Comparison of ENCODE assay signal across 21 cellular contexts in genomic region chr11:1461806-1462455, GRCh38. TPM values are rescaled to one million over a fixed set of nuclear protein-coding genes. Genes with fewer than 3 reads are reported as not detected.
A peak's percentile ranks its signal among the peaks of the same experiment; 100 is the strongest.
DNase-seq lines count a peak whose midpoint lies in the region; ATAC-seq and TF ChIP-seq lines count a peak whose summit lies in the region.
"Had no signal": no experiment of that assay in that cellular context is flagged by ENCODE, and none has a peak within 500 bp of the region (broad histone marks: within the 10 kb centered on the region; RNA-seq: fewer than 3 reads in every experiment).

No MANE protein-coding gene starts in this region.

- TF ChIP-seq POLR2A in gastroesophageal sphincter (IDR thresholded peaks at IDR 0.05) (no peak), vagina (IDR thresholded peaks at IDR 0.05) (no peak)

- H3K4me1 ChIP-seq in gastroesophageal sphincter (peaks cover 0 to 72% (median 31%) of the 10 kb centered on the region in 3 donors), rectal smooth muscle tissue (ENCODE audit: control insufficient read depth, insufficient read depth, low read length) (peaks cover 20% of the 10 kb centered on the region), vagina (peaks cover 37% of the 10 kb centered on the region)

- ATAC-seq in gastroesophageal sphincter (no peak), GM18502 (IDR thresholded peaks at IDR 0.05; ENCODE audit: poor library complexity, unreplicated experiment) (no peak)
- ATAC-seq: HCT116 had no signal

- H3K36me3 ChIP-seq in gastroesophageal sphincter (peaks cover 0 to 43% of the 10 kb centered on the region in 2 donors), rectal smooth muscle tissue (ENCODE audit: control insufficient read depth, insufficient read depth, low read length) (peaks cover under 1% of the 10 kb centered on the region), vagina (peaks cover 0 to 4% of the 10 kb centered on the region in 2 donors)
- H3K36me3 ChIP-seq: MG63 had no signal

- TF ChIP-seq CTCF in dorsolateral prefrontal cortex (IDR thresholded peaks at IDR 0.05 in 54 of 56, conservative IDR thresholded peaks at IDR 0.05 in 2 of 56; ENCODE audit: low read depth in 1 of 56, partially characterized antibody in 56 of 56) (no peak), gastroesophageal sphincter (IDR thresholded peaks at IDR 0.05) (no peak), vagina (IDR thresholded peaks at IDR 0.05) (no peak)

- H3K4me3 ChIP-seq in dorsolateral prefrontal cortex: no peak overlapping the region
- H3K4me3 ChIP-seq in gastroesophageal sphincter: peak overlapping the region in 1 of 2 donors; percentile 50
- no peak overlapping the region for H3K4me3 ChIP-seq in rectal smooth muscle tissue (ENCODE audit: low read length)
- H3K4me3 ChIP-seq in vagina: no peak overlapping the region
- H3K4me3 ChIP-seq: BLaER1, GM23248, MG63 had no signal

- intact Hi-C loops in dorsolateral prefrontal cortex (cut with DNase I) (loop anchor here in 1 of 2 donors (2.0 to 5.0 kb wide), 2 partner anchors 40 to 53 kb away; no protein-coding TSS in a partner anchor), vagina (cut with DNase I) (no loop called here)

- H3K9me3 ChIP-seq in gastroesophageal sphincter (no peaks in the 10 kb centered on the region), vagina (no peaks in the 10 kb centered on the region)
- H3K9me3 ChIP-seq: MG63 had no signal

- 55 to 87% methylated on average over 10 to 12 of the region's 31 CpGs for WGBS in gastroesophageal sphincter (ENCODE audit: low coverage in 1 of 2), 2 donors

- H3K27ac ChIP-seq in dorsolateral prefrontal cortex (peak overlapping the region in 31 of 59 donors; percentile 7 to 90 (median 67)), gastroesophageal sphincter (peak overlapping the region; percentile 25 to 93 (median 88)), rectal smooth muscle tissue (ENCODE audit: low read depth, low read length) (peak overlapping the region; percentile 97), vagina (peak overlapping the region; percentile 78), substantia nigra (ENCODE audit: low read depth, low read length, poor library complexity, severe bottlenecking) (no peak overlapping the region)
- H3K27ac ChIP-seq: BLaER1, GM23248 had no signal

- no peaks in the 10 kb centered on the region for H3K27me3 ChIP-seq in dorsolateral prefrontal cortex
- no peaks in the 10 kb centered on the region for H3K27me3 ChIP-seq in gastroesophageal sphincter
- no peaks in the 10 kb centered on the region for H3K27me3 ChIP-seq in rectal smooth muscle tissue (ENCODE audit: control insufficient read depth, insufficient read depth, low read length)
- no peaks in the 10 kb centered on the region for H3K27me3 ChIP-seq in vagina
- H3K27me3 ChIP-seq: BLaER1, MG63 had no signal

- DNase-seq in dorsolateral prefrontal cortex (no peak), vagina (ENCODE audit: extremely low spot score in 2 of 2) (no peak), substantia nigra (lab: John Stamatoyannopoulos, UW) (no peak), middle frontal gyrus (ENCODE audit: extremely low spot score, low spot score) (no peak)
- DNase-seq: Calu3; CD4-positive, alpha-beta memory T cell; GF-D8; Kasumi-1; MG63; NCI-H1048; NCI-H1436 treated with DMSO at 0.1 percent for 48 hours; NCI-H2081; NCI-H748 treated with DMSO at 0.1 percent for 48 hours; NK-92 treated with Interleukin-12 subunit alpha and Interleukin-12 subunit beta, amount 100 ng/mL, for 24 hours; SIG-M5 had no signal

- TF ChIP-seq EP300 in gastroesophageal sphincter (IDR thresholded peaks at IDR 0.05): no peak

- H3K9ac ChIP-seq in rectal smooth muscle tissue (ENCODE audit: low read length): no peak overlapping the region
- H3K9ac ChIP-seq: BLaER1, GM23248 had no signal

RNA-seq across cellular contexts. Expression of gene MOB2, which starts 24.6 kb away (rescaled TPM):
- total RNA-seq in dorsolateral prefrontal cortex: 10 to 100 TPM; 36.6 to 90.5 (median 52.1) TPM
- 100 to 1,000 TPM in 2 of 4 donors, 10 to 100 TPM in 2; 59.6 to 103 (median 87.8) TPM for total RNA-seq in gastroesophageal sphincter
- 34.1 TPM for total RNA-seq in vagina
